Comparison of ENCODE assay signal across 17 cellular contexts in genomic region chr1:173137116-173137515, GRCh38.
"Had no signal": no experiment of that assay in that cellular context is flagged by ENCODE, and none has a peak within 500 bp of the region (broad histone marks: within the 10 kb centered on the region; RNA-seq: fewer than 3 reads in every experiment).

No MANE protein-coding gene starts in this region.

- H3K4me1 ChIP-seq: ascending aorta, parathyroid adenoma, thyroid gland had no signal

- H3K4me3 ChIP-seq: ascending aorta, thyroid gland had no signal

- DNase-seq: activated CD4-positive, alpha-beta T cell treated with anti-CD3 and anti-CD28 coated beads, Interleukin-2, amount 50 U/mL, for 4 hours; activated CD4-positive, CD25-positive, alpha-beta regulatory T cell treated with anti-CD3 and anti-CD28 coated beads, Interleukin-2, amount 50 U/mL, for 72 hours; activated naive CD4-positive, alpha-beta T cell treated with Interleukin-2 at 50 U/mL for 16 hours; activated T-cell treated with anti-CD3 and anti-CD28 coated beads for 4 hours; central memory CD4-positive, alpha-beta T cell; effector memory CD4-positive, alpha-beta T cell; islet precursor cell; naive thymus-derived CD4-positive, alpha-beta T cell; stimulated activated CD4-positive, alpha-beta T cell treated with anti-CD3 and anti-CD28 coated beads, Interleukin-2, amount 100 ng/mL, for 48 hours; T-cell; T-helper 9 cell; thyroid gland had no signal

- H3K9ac ChIP-seq: parathyroid adenoma had no signal

- H3K9me3 ChIP-seq: ascending aorta, thyroid gland had no signal

- H3K27ac ChIP-seq: ascending aorta, epithelial cell of prostate, parathyroid adenoma, thyroid gland had no signal

- H2AFZ ChIP-seq: parathyroid adenoma had no signal

- H3K27me3 ChIP-seq: ascending aorta, thyroid gland had no signal

- ATAC-seq: left lobe of liver; naive thymus-derived CD4-positive, alpha-beta T cell; stimulated activated memory B cell treated with anti-CD40 and anti-IgM and Interleukin-4, amounts not matched to agents 10 μg/mL and 1 μg/mL and 100 μg/mL, for 72 hours; T-cell had no signal

- H3K79me2 ChIP-seq: parathyroid adenoma had no signal

- H3K36me3 ChIP-seq: ascending aorta, thyroid gland had no signal
